Comparison of ENCODE assay signal across 19 cellular contexts in the genomic region with DNA sequence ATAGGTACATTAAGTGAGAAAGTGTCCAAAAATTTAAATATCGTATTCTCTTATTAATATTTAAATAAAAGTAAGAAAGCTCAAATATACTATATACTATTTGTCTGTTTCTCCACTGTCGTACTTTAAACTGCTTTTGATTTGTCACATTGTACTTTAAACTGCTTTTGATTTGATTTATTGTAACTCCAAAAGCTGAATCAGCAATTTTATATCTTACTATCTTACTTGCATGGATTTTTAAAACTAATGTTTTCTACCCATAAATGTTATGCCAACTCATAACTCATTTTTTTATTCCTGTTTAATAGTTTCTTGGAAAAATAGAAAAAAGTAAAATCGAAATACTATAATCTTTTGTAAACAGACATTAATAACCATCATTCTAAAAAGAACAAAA.
A peak's percentile ranks its signal among the peaks of the same experiment; 100 is the strongest.
DNase-seq lines count a peak whose midpoint lies in the region; ATAC-seq, FAIRE-seq and TF ChIP-seq lines count a peak whose summit lies in the region.
"Had no signal": no experiment of that assay in that cellular context is flagged by ENCODE, and none has a peak within 500 bp of the region (broad histone marks: within the 10 kb centered on the region; RNA-seq: fewer than 3 reads in every experiment).

No MANE protein-coding gene starts in this region.

- H3K56ac ChIP-seq in IMR-90 (ENCODE audit: extremely low read depth, insufficient read depth, low read length): no peak overlapping the region

- H4K5ac ChIP-seq in IMR-90 (ENCODE audit: low read depth, low read length): no peak overlapping the region

- H3K4me2 ChIP-seq in IMR-90 (ENCODE audit: low read depth, low read length): no peak overlapping the region
- H3K4me2 ChIP-seq: BLaER1 had no signal

- dilution Hi-C loops in IMR-90 (cut with HindIII; ENCODE audit: low sequenced_read_pairs, unreplicated experiment): no loop called here

- no peaks in the 10 kb centered on the region for H3K27me3 ChIP-seq in IMR-90 (ENCODE audit: control insufficient read depth, insufficient read depth, low read length)
- H3K27me3 ChIP-seq: BLaER1 had no signal

- no peak overlapping the region for H3K18ac ChIP-seq in IMR-90 (ENCODE audit: low read depth, low read length)

- no peak overlapping the region for H2AK5ac ChIP-seq in IMR-90 (ENCODE audit: low read depth, low read length)

- H3K4me1 ChIP-seq in IMR-90 (ENCODE audit: control insufficient read depth, insufficient read depth, low read length): no peaks in the 10 kb centered on the region
- H3K4me1 ChIP-seq: BLaER1, Caco-2 had no signal

- no peak overlapping the region for H4K8ac ChIP-seq in IMR-90 (ENCODE audit: low read depth in 2 of 2, low read length in 2 of 2)

- H2BK20ac ChIP-seq in IMR-90 (ENCODE audit: low read depth, low read length): no peak overlapping the region

- WGBS in IMR-90 (ENCODE audit: extremely low coverage in 2 of 2, insufficient read length in 1 of 2), 2 experiments: no CpG with 5 or more reads among the region's 3 CpGs

- intact Hi-C loops in IMR-90 (cut with micrococcal nuclease): no loop called here

- H3K9me1 ChIP-seq in IMR-90 (ENCODE audit: insufficient read depth, low read length): no peaks in the 10 kb centered on the region

- POLR2A ChIA-PET in IMR-90 (lab: Charles Lee; ENCODE audit: unreplicated experiment): no interaction called here

- no peak for TF ChIP-seq CTCF in IMR-90 (conservative IDR thresholded peaks at IDR 0.05; ENCODE audit: low read depth, low read length)

- no peaks in the 10 kb centered on the region for H3K36me3 ChIP-seq in IMR-90 (ENCODE audit: control insufficient read depth, insufficient read depth, low read length)
- H3K36me3 ChIP-seq: BLaER1 had no signal

- no peak overlapping the region for H3K4me3 ChIP-seq in IMR-90 (ENCODE audit: insufficient read depth, low read depth, low read length)
- H3K4me3 ChIP-seq: BLaER1 had no signal

- no peak overlapping the region for H3K4ac ChIP-seq in IMR-90 (ENCODE audit: low read depth, low read length)

- H3K79me1 ChIP-seq in IMR-90 (ENCODE audit: low read depth in 1 of 2, low read length in 2 of 2): no peaks in the 10 kb centered on the region

- H2BK120ac ChIP-seq in IMR-90 (ENCODE audit: low read depth, low read length): no peak overlapping the region

- no peak overlapping the region for H3K14ac ChIP-seq in IMR-90 (replicated peaks; ENCODE audit: low read depth, low read length)

- no peak overlapping the region for H3K23ac ChIP-seq in IMR-90 (ENCODE audit: low read depth, low read length)

- in situ Hi-C loops in IMR-90 (cut with MboI; ENCODE audit: low sequenced_read_pairs): no loop called here

- H4K91ac ChIP-seq in IMR-90 (ENCODE audit: insufficient read depth, low read depth, low read length): no peak overlapping the region

- CTCF ChIA-PET in IMR-90 (lab: Yijun Ruan, JAX): interaction anchor here (0.7 kb wide), 1 partner anchor 1304 kb away, joined by 3 read pairs; a partner anchor contains a TSS

- no peaks in the 10 kb centered on the region for H4K20me1 ChIP-seq in IMR-90 (ENCODE audit: insufficient read depth, low read length)
- H4K20me1 ChIP-seq: BLaER1 had no signal

- no peak for TF ChIP-seq RAD21 in IMR-90 (IDR thresholded peaks at IDR 0.05; ENCODE audit: low read length)

- H2BK15ac ChIP-seq in IMR-90 (ENCODE audit: low read depth, low read length): no peak overlapping the region

- peak; percentile 6 for FAIRE-seq in A204.1 (lab: Jason Lieb, UNC)
- FAIRE-seq in islet of Langerhans (lab: Jason Lieb, UNC): peak; percentile 17
- FAIRE-seq: G401.6, GM12892 had no signal

- ATAC-seq in IMR-90 (ENCODE audit: low read depth): no peak
- ATAC-seq in HG03280 (IDR thresholded peaks at IDR 0.05; ENCODE audit: unreplicated experiment): no peak
- ATAC-seq: CD8-positive, alpha-beta T cell had no signal

- H2BK5ac ChIP-seq in IMR-90 (ENCODE audit: low read depth, low read length, poor library complexity, severe bottlenecking): no peak overlapping the region

- no peak overlapping the region for H3K27ac ChIP-seq in IMR-90 (ENCODE audit: insufficient read depth, low read length)
- H3K27ac ChIP-seq: BLaER1, C4-2B had no signal

- no peak overlapping the region for H3K9ac ChIP-seq in IMR-90 (ENCODE audit: low read depth, low read length)
- H3K9ac ChIP-seq: BLaER1 had no signal

- no peak for DNase-seq in IMR-90
- no peak for DNase-seq in anterior cingulate cortex (lab: John Stamatoyannopoulos, UW)
- no peak for DNase-seq in NCI-H82 treated with DMSO at 0.1 percent for 48 hours (lab: John Stamatoyannopoulos, UW; ENCODE audit: unreplicated experiment)
- DNase-seq: 8988T; Caco-2; CD4-positive, CD25-positive, alpha-beta regulatory T cell; CD8-positive, alpha-beta T cell; DMS153; DND-41; GOT3; H7; HCEC 1CT had no signal

- H3K9me3 ChIP-seq in IMR-90 (ENCODE audit: control insufficient read depth, insufficient read depth, low read length): no peaks in the 10 kb centered on the region; the same call in 1 of the 2 replicates

- no TSS peak for BruUV-seq in IMR-90 (replicated peaks; lab: Mats Ljungman, UMichigan)

- no peak overlapping the region for H2AFZ ChIP-seq in IMR-90 (replicated peaks; ENCODE audit: low read length, poor library complexity)

- no peak for TF ChIP-seq POLR2A in IMR-90 (IDR thresholded peaks at IDR 0.05; ENCODE audit: low read depth, low read length)

- no peak overlapping the region for H2AK9ac ChIP-seq in IMR-90 (replicated peaks; ENCODE audit: low read depth, low read length, poor library complexity)

TF ChIP-seq in IMR-90, 13 proteins besides CTCF, POLR2A, EP300 and RAD21:
- TF ChIP-seq MXI1 (IDR thresholded peaks at IDR 0.05; ENCODE audit: borderline replicate concordance, low read depth, low read length) (no peak), FOS (IDR thresholded peaks at IDR 0.05; ENCODE audit: low read depth, low read length) (no peak), RFX5 (IDR thresholded peaks at IDR 0.05; ENCODE audit: low read depth, low read length) (no peak), SMC3 (IDR thresholded peaks at IDR 0.05; ENCODE audit: low read depth, low read length) (no peak), MAFK (IDR thresholded peaks at IDR 0.05; ENCODE audit: low read depth, low read length) (peak; percentile 97)
- TF ChIP-seq, protein P1, sequence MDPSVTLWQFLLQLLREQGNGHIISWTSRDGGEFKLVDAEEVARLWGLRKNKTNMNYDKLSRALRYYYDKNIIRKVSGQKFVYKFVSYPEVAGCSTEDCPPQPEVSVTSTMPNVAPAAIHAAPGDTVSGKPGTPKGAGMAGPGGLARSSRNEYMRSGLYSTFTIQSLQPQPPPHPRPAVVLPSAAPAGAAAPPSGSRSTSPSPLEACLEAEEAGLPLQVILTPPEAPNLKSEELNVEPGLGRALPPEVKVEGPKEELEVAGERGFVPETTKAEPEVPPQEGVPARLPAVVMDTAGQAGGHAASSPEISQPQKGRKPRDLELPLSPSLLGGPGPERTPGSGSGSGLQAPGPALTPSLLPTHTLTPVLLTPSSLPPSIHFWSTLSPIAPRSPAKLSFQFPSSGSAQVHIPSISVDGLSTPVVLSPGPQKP (IDR thresholded peaks at IDR 0.05; ENCODE audit: borderline replicate concordance, low read depth, low read length): no peak
